Comparison of ENCODE assay signal across 7 cellular contexts in the genomic region with DNA sequence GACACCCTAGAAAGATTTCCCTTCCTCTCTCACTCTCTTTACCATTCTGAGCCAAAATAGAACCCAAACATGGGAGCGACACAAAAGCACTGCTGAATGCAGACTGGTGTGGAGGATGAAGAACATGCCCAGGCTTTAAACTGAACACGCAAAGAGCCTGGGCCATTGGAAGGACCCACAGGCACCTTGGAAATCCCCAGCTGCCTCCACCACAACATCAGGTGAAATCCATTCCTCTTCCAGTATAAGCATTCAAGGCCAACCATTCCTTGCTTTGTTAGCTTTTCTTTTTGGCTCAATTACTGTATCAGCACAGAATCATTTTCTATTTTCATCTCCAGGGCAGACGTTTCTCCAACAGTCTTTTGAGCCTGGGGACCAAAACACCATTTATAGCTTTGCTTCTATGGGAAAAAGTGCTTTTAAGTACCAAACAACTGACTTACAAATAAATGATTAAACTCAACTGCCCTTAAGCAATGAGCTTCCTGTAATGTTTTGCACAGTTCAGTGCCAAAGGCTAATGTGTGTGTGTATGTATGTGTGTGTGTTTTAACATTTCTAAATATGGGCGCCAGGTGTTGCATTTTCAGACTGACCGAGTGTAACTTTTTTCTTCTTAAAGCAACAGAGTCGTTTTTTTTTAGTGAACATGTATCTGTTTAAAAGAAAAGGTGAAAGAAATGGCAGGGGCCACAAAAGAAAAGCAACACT. TPM values are rescaled to one million over a fixed set of nuclear protein-coding genes. Genes with fewer than 3 reads are reported as not detected.
DNase-seq lines count a peak whose midpoint lies in the region; ATAC-seq and TF ChIP-seq lines count a peak whose summit lies in the region.

No MANE protein-coding gene starts in this region.

- H3K4me2 ChIP-seq in osteoblast (ENCODE audit: insufficient read depth, low read length): no peak overlapping the region

- ATAC-seq in GM18870 (IDR thresholded peaks at IDR 0.05; ENCODE audit: unreplicated experiment) (peak; percentile 67), HG02610 (IDR thresholded peaks at IDR 0.05; ENCODE audit: unreplicated experiment) (peak; percentile 55), aorta (ENCODE audit: low FRiP score) (peak; percentile 46)

- H3K4me1 ChIP-seq in aorta (ENCODE audit: control insufficient read depth in 1 of 2, insufficient read depth in 2 of 2, low read length in 2 of 2) (peaks cover 0 to 3% of the 10 kb centered on the region in 2 donors), suprapubic skin (peaks cover 10% of the 10 kb centered on the region), osteoblast (ENCODE audit: insufficient read depth, low read length) (no peaks in the 10 kb centered on the region)

- no peaks in the 10 kb centered on the region for H4K20me1 ChIP-seq in osteoblast (ENCODE audit: insufficient read depth, low read length)

- no peak overlapping the region for H2AFZ ChIP-seq in osteoblast (ENCODE audit: low read length)

- TF ChIP-seq EP300 in suprapubic skin (IDR thresholded peaks at IDR 0.05): no peak

- TF ChIP-seq CTCF in suprapubic skin (IDR thresholded peaks at IDR 0.05) (no peak), osteoblast (IDR thresholded peaks at IDR 0.05; ENCODE audit: extremely low read depth, low read depth, low read length) (no peak)

- H3K27me3 ChIP-seq in aorta (ENCODE audit: control insufficient read depth in 1 of 2, insufficient read depth in 2 of 2, low read length in 1 of 2): no peaks in the 10 kb centered on the region
- no peaks in the 10 kb centered on the region for H3K27me3 ChIP-seq in suprapubic skin
- H3K27me3 ChIP-seq in osteoblast (ENCODE audit: insufficient read depth, low read length): no peaks in the 10 kb centered on the region

- H3K4me3 ChIP-seq in aorta (ENCODE audit: low read length in 2 of 2): no peak overlapping the region
- H3K4me3 ChIP-seq in suprapubic skin: no peak overlapping the region
- H3K4me3 ChIP-seq in osteoblast (ENCODE audit: insufficient read depth, low read length): no peak overlapping the region

- intact Hi-C loops in aorta (cut with DNase I): no loop called here

- H3K27ac ChIP-seq in aorta (ENCODE audit: low read depth in 1 of 2, low read length in 2 of 2) (peak overlapping the region; percentile 22 to 78), suprapubic skin (no peak overlapping the region), osteoblast (ENCODE audit: low read depth, low read length) (no peak overlapping the region)

- H3K9me3 ChIP-seq in aorta (ENCODE audit: control insufficient read depth, low read length) (no peaks in the 10 kb centered on the region), suprapubic skin (no peaks in the 10 kb centered on the region), osteoblast (ENCODE audit: low read depth, low read length) (no peaks in the 10 kb centered on the region)

- no peaks in the 10 kb centered on the region for H3K79me2 ChIP-seq in osteoblast (ENCODE audit: insufficient read depth, low read length)

- DNase-seq in NCI-H146 treated with DMSO at 0.1 percent for 48 hours (lab: John Stamatoyannopoulos, UW; ENCODE audit: unreplicated experiment): peak; percentile 3
- DNase-seq in fibroblast of gingiva (ENCODE audit: low read depth): peak; percentile 23
- DNase-seq in aorta: no peak
- no peak for DNase-seq in suprapubic skin (ENCODE audit: low spot score in 2 of 2)
- no peak for DNase-seq in osteoblast (ENCODE audit: insufficient read length, low spot score, missing footprints)

- TF ChIP-seq POLR2A in suprapubic skin (IDR thresholded peaks at IDR 0.05): no peak

- 2 to 4% methylated on average over 6 of the region's 6 CpGs for WGBS in aorta, 2 donors
- WGBS in suprapubic skin: 17% methylated on average over 6 of the region's 6 CpGs

- H3K36me3 ChIP-seq in aorta (ENCODE audit: control insufficient read depth in 1 of 2, insufficient read depth in 2 of 2, low read length in 1 of 2): no peaks in the 10 kb centered on the region
- H3K36me3 ChIP-seq in suprapubic skin: no peaks in the 10 kb centered on the region
- no peaks in the 10 kb centered on the region for H3K36me3 ChIP-seq in osteoblast (ENCODE audit: insufficient read depth, low read length)

RNA-seq across cellular contexts. Expression of gene BLNK, which starts 16.2 kb away (rescaled TPM):
- 10 to 100 TPM in 1 of 2 donors, 1 to 10 TPM in 1; 4.1 to 20.2 TPM for total RNA-seq in aorta
- 10 to 100 TPM in 1 of 2 donors, under 1 TPM in 1; 0.72 to 12.5 TPM for polyA plus RNA-seq in aorta
- 1 to 10 TPM; 4.7 to 9.7 (median 5.7) TPM for total RNA-seq in suprapubic skin
- under 0.01 and 0.36 TPM in 2 replicates for total RNA-seq in osteoblast

RNA-seq across cellular contexts. Expression of gene DNTT, which starts 16.7 kb away (rescaled TPM):
- total RNA-seq in aorta: not detected
- not detected for polyA plus RNA-seq in aorta
- total RNA-seq in suprapubic skin: not detected
- not detected in 2 replicates for total RNA-seq in osteoblast

Comparison
In these comparisons a context has a peak if more than half of its experiments do, and no peak if none do; other contexts are left out.
1. DNase-seq: peak in NCI-H146 treated with DMSO at 0.1 percent for 48 hours (single experiment) and fibroblast of gingiva (single experiment); none in aorta (0 of 2), suprapubic skin (0 of 2) and osteoblast (single experiment).
2. H3K27ac ChIP-seq: peak in aorta (2 of 2); none in suprapubic skin (single experiment) and osteoblast (single experiment).
3. Peak in every context shown above with its lines, with median percentiles within 50 percentile points of each other: ATAC-seq.